17 cellular contexts compared by ENCODE assay signal in genomic region chr6:110662468-110663211, GRCh38.
DNase-seq lines count a peak whose midpoint lies in the region; TF ChIP-seq lines count a peak whose summit lies in the region.
"Had no signal": no experiment of that assay in that cellular context is flagged by ENCODE, and none has a peak within 500 bp of the region (broad histone marks: within the 10 kb centered on the region; RNA-seq: fewer than 3 reads in every experiment).

No MANE protein-coding gene starts in this region.

- in situ Hi-C loops in HAP-1 (cut with MboI; ENCODE audit: low sequenced_read_pairs) = no loop called here

- H3K9ac ChIP-seq in adipocyte (ENCODE audit: low read length) = no peak overlapping the region
- H3K9ac ChIP-seq: parathyroid adenoma had no signal

- H3K4me1 ChIP-seq in adipocyte (ENCODE audit: control insufficient read depth, insufficient read depth, low read length) = peaks cover 15% of the 10 kb centered on the region
- peaks cover 4% of the 10 kb centered on the region; the same call in 1 of the 2 replicates for H3K4me1 ChIP-seq in HAP-1
- H3K4me1 ChIP-seq: parathyroid adenoma, thyroid gland had no signal

- TF ChIP-seq CTCF in AG09309 (IDR thresholded peaks at IDR 0.05; ENCODE audit: control insufficient read depth, insufficient read depth, low read depth, low read length, missing control alignments) (no peak), foreskin fibroblast (IDR thresholded peaks at IDR 0.05; ENCODE audit: low read depth, low read length) (no peak)

- H3K36me3 ChIP-seq in adipocyte (ENCODE audit: control insufficient read depth, insufficient read depth, low read length, severe bottlenecking) = no peaks in the 10 kb centered on the region
- H3K36me3 ChIP-seq in HAP-1 (replicated peaks) = no peaks in the 10 kb centered on the region
- H3K36me3 ChIP-seq: thyroid gland had no signal

- DNase-seq in AG09309 (ENCODE audit: low read depth) (peak; percentile 37), HT-29 (ENCODE audit: low spot score) (peak; percentile 59), adipocyte (ENCODE audit: low read depth) (peak; percentile 18), foreskin fibroblast (peak; percentile 3 to 16), amygdala (lab: John Stamatoyannopoulos, UW) (no peak), HAP-1 (ENCODE audit: low spot score in 2 of 2) (no peak)
- DNase-seq in activated CD8-positive, alpha-beta memory T cell treated with anti-CD3 and anti-CD28 coated beads, Interleukin-2, amount 50 U/mL, for 4 hours = no peak
- no peak for DNase-seq in activated CD4-positive, alpha-beta T cell treated with anti-CD3 and anti-CD28 coated beads for 4 hours
- DNase-seq: activated gamma-delta T cell; CD4-positive, alpha-beta T cell; NCI-H1436 treated with DMSO at 0.1 percent for 48 hours; NCI-H526; Right ventricle myocardium superior; stimulated activated CD4-positive, alpha-beta T cell treated with anti-CD3 and anti-CD28 coated beads, Interleukin-2, amount 100 ng/mL, for 24 hours; stimulated activated naive CD4-positive, alpha-beta T cell; thyroid gland had no signal

- no peaks in the 10 kb centered on the region for H3K27me3 ChIP-seq in adipocyte (replicated peaks; ENCODE audit: control insufficient read depth, insufficient read depth, low read length)
- H3K27me3 ChIP-seq in HAP-1 (ENCODE audit: low read depth) = no peaks in the 10 kb centered on the region; the same call in 1 of the 2 replicates
- H3K27me3 ChIP-seq: thyroid gland had no signal

- no peaks in the 10 kb centered on the region for H3K9me3 ChIP-seq in adipocyte (ENCODE audit: control insufficient read depth, low read length)
- no peaks in the 10 kb centered on the region for H3K9me3 ChIP-seq in HAP-1
- H3K9me3 ChIP-seq: thyroid gland had no signal

- H3K4me3 ChIP-seq in AG09309 (ENCODE audit: control insufficient read depth, low read depth, low read length) (no peak overlapping the region), adipocyte (ENCODE audit: low read length) (no peak overlapping the region), foreskin fibroblast (ENCODE audit: low read depth in 1 of 2, low read length in 2 of 2) (no peak overlapping the region), HAP-1 (no peak overlapping the region)
- H3K4me3 ChIP-seq: thyroid gland had no signal

Comparison
In these comparisons a context has a peak if more than half of its experiments do, and no peak if none do; other contexts are left out.
1. DNase-seq: peak in AG09309 (single experiment), HT-29 (single experiment), adipocyte (single experiment) and foreskin fibroblast (2 of 2); none in amygdala (0 of 56), activated CD8-positive, alpha-beta memory T cell treated with anti-CD3 and anti-CD28 coated beads, Interleukin-2, amount 50 U/mL, for 4 hours (single experiment), HAP-1 (0 of 2) and activated CD4-positive, alpha-beta T cell treated with anti-CD3 and anti-CD28 coated beads for 4 hours (0 of 2).